Comparison of ENCODE assay signal across 8 cellular contexts in the genomic region with DNA sequence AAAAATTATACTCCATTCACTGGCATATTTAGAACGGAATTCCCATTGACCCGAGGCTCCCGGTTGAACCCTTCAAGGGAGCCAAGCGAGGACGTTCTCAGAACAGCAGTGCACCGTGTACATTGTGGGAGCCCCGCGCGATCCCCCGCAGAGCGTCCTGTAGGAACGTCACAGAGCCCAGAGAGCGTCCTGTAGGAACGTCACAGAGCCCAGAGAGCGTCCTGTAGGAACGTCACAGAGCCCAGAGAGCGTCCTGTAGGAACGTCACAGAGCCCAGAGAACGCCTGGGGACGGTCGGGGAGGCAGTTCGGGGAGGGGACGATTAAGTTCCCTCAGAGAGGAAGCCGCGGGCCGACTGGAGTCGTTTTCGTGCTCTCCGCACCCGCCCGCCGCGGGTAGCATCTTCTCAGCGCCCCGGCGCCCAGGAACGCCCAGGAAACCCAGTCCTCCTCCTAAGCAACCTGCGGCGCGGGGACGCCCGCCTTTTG. TPM values are rescaled to one million over a fixed set of nuclear protein-coding genes. Genes with fewer than 3 reads are reported as not detected.
DNase-seq lines count a peak whose midpoint lies in the region; ATAC-seq and TF ChIP-seq lines count a peak whose summit lies in the region.

No MANE protein-coding gene starts in this region.

- no peaks in the 10 kb centered on the region for H3K9me3 ChIP-seq in NT2/D1 (ENCODE audit: insufficient read depth, low read length)
- H3K9me3 ChIP-seq in osteoblast (ENCODE audit: low read depth, low read length): no peaks in the 10 kb centered on the region

- peak overlapping the region; percentile 99 for H2AFZ ChIP-seq in osteoblast (ENCODE audit: low read length)

- peaks cover 38% of the 10 kb centered on the region for H3K79me2 ChIP-seq in osteoblast (ENCODE audit: insufficient read depth, low read length)

- POLR2A ChIA-PET in BJ (lab: Charles Lee): no interaction called here

- peaks cover 3% of the 10 kb centered on the region for H4K20me1 ChIP-seq in osteoblast (ENCODE audit: insufficient read depth, low read length)

- ATAC-seq in GM18867 (IDR thresholded peaks at IDR 0.05; ENCODE audit: unreplicated experiment) (peak; percentile 44), HG03095 (IDR thresholded peaks at IDR 0.05; ENCODE audit: unreplicated experiment) (peak; percentile 49)

- H3K4me3 ChIP-seq in BJ (ENCODE audit: low read depth, low read length): peak overlapping the region; percentile 62
- H3K4me3 ChIP-seq in NT2/D1 (ENCODE audit: insufficient read length, low read depth): peak overlapping the region; percentile 65
- H3K4me3 ChIP-seq in osteoblast (ENCODE audit: insufficient read depth, low read length): peak overlapping the region; percentile 93

- DNase-seq in BJ (ENCODE audit: low read depth) (no peak), NT2/D1 (ENCODE audit: low read depth, low spot score) (no peak), glomerular visceral epithelial cell (ENCODE audit: extremely low spot score) (peak; percentile 40), osteoblast (ENCODE audit: insufficient read length, low spot score, missing footprints) (no peak), globus pallidus (ENCODE audit: low spot score) (no peak)
- DNase-seq in activated gamma-delta T cell treated with anti-CD3 and anti-CD28 coated beads, Interleukin-2, amount 50 U/mL, for 16 hours (ENCODE audit: low read depth): peak; percentile 53

- H3K27me3 ChIP-seq in BJ (ENCODE audit: control insufficient read depth, insufficient read depth, low read length) (no peaks in the 10 kb centered on the region), NT2/D1 (ENCODE audit: insufficient read depth, insufficient read length) (peaks cover 2% of the 10 kb centered on the region), osteoblast (ENCODE audit: insufficient read depth, low read length) (no peaks in the 10 kb centered on the region)

- peak overlapping the region; percentile 100 for H3K4me2 ChIP-seq in osteoblast (ENCODE audit: insufficient read depth, low read length)

- H3K9ac ChIP-seq in NT2/D1 (ENCODE audit: insufficient read length, low read depth): peak overlapping the region; percentile 88

- TF ChIP-seq CTCF in BJ (IDR thresholded peaks at IDR 0.05; ENCODE audit: insufficient read depth, low read depth, low read length) (no peak), osteoblast (IDR thresholded peaks at IDR 0.05; ENCODE audit: extremely low read depth, low read depth, low read length) (no peak)

- H3K36me3 ChIP-seq in BJ (ENCODE audit: control insufficient read depth, insufficient read depth, low read length): no peaks in the 10 kb centered on the region
- peaks cover 20% of the 10 kb centered on the region for H3K36me3 ChIP-seq in NT2/D1 (ENCODE audit: insufficient read depth, insufficient read length, low read length)
- no peaks in the 10 kb centered on the region for H3K36me3 ChIP-seq in osteoblast (ENCODE audit: insufficient read depth, low read length)

- H3K27ac ChIP-seq in osteoblast (ENCODE audit: low read depth, low read length): peak overlapping the region; percentile 98

- CTCF ChIA-PET in BJ (lab: Yijun Ruan, JAX): interaction anchor here (1.0 to 2.3 kb wide), 18 partner anchors 9 to 404 kb away, joined by 3 to 13 read pairs (median 4); a partner anchor contains a TSS

- H3K4me1 ChIP-seq in NT2/D1 (ENCODE audit: insufficient read depth, insufficient read length): no peaks in the 10 kb centered on the region
- H3K4me1 ChIP-seq in osteoblast (ENCODE audit: insufficient read depth, low read length): peaks cover 21% of the 10 kb centered on the region

RNA-seq across cellular contexts. Expression of a gene that starts 0.5 kb away (rescaled TPM):
- polyA plus RNA-seq in BJ (2011; rRNA removed): 59.7 and 143 TPM in 2 replicates
- polyA minus RNA-seq in BJ (2011; rRNA and poly(A)+ RNA removed): 47.3 and 68.4 TPM in 2 replicates
- 37.3 and 46.6 TPM in 2 replicates for total RNA-seq in osteoblast

Comparison
In these comparisons a context has a peak if more than half of its experiments do, and no peak if none do; other contexts are left out.
1. DNase-seq: peak in activated gamma-delta T cell treated with anti-CD3 and anti-CD28 coated beads, Interleukin-2, amount 50 U/mL, for 16 hours (single experiment) and glomerular visceral epithelial cell (single experiment); none in BJ (single experiment), NT2/D1 (single experiment), osteoblast (single experiment) and globus pallidus (single experiment).
2. Peak in every context shown above with its lines, with median percentiles within 50 percentile points of each other: H3K4me3 ChIP-seq.